Comparison of ENCODE assay signal across 7 cellular contexts in the genomic region with DNA sequence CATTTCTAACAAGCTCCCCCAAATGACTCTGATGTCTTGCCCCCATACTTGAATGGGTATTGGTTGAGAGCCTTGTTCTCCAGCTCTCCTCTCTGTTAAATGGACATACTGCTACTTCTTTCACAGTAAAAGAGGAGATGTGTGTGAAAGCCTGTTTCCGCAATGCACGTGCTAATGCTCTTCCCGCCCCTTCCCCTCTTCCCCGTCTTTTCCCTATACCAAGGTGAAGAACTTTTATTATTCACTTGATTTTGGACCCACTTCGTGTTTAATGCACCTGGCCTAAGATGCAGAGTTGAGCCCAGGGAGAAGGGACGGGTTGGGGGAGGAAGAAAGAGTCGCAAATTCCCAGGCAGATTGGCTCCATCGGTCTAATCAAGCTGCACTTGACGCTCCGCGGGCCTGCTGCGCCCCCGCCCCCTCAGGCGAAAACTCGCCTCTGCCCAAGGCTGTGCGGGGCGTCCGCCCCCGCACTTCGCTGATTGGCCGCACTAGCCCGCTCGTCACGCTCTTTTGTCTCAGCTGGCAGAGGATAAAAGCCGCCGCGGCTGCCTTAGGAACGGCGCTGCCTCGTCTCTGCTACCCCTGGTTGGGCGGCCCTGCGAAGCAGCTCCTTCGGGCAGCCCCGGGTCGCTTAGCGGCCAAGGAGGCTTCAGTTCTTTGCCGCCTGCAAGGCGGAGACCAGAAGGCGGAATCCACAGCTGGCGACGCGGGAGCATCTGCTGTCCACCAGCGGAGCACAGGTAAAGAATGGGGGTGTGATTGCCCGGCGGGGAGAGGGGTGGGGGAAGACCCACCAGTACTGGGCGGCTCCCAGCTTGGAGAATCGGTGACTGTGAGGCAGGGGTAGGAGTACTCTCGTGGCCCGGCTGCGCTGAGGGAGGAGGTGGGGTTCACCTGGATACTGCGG. TPM values are rescaled to one million over a fixed set of nuclear protein-coding genes. Genes with fewer than 3 reads are reported as not detected.
DNase-seq lines count a peak whose midpoint lies in the region; ATAC-seq and TF ChIP-seq lines count a peak whose summit lies in the region.

ZCCHC12 (plus strand) TSS at position 562 of the 910 bp plus-strand sequence. CDS start 1,421 bp downstream, outside the sequence.

- no peak for TF ChIP-seq CTCF in GM13977 (IDR thresholded peaks at IDR 0.05; ENCODE audit: extremely low read depth, insufficient read depth, missing control alignments)

- peak; percentile 56 for DNase-seq in GM13977 (ENCODE audit: low spot score)
- peak; percentile 79 for DNase-seq in NCI-H1105 (lab: John Stamatoyannopoulos, UW)
- peak; percentile 15 for DNase-seq in UCSD-AML1 (lab: John Stamatoyannopoulos, UW; ENCODE audit: unreplicated experiment)
- DNase-seq in cerebellar cortex (ENCODE audit: low spot score), result peak; percentile 71
- DNase-seq in left lobe of liver (ENCODE audit: low spot score), result no peak
- DNase-seq in stimulated activated CD8-positive, alpha-beta memory T cell treated with anti-CD3 and anti-CD28 coated beads, Interleukin-12 subunit alpha, Interleukin-12 subunit beta, amount 100 ng/mL, for 1 hour (ENCODE audit: low read depth), result peak; percentile 8

- peak; percentile 61 for ATAC-seq in left lobe of liver
- no peak for ATAC-seq in GM18861 (IDR thresholded peaks at IDR 0.05; ENCODE audit: unreplicated experiment)

- in situ Hi-C loops in GM13977 (cut with MboI; ENCODE audit: low pct_unique_long_range_greater_than_20kb, low sequenced_read_pairs, unreplicated experiment), result loop anchor here (25.0 kb wide), 1 partner anchor 361 kb away; no protein-coding TSS in a partner anchor

RNA-seq across cellular contexts. Expression of gene ZCCHC12, which starts in this region (rescaled TPM):
- total RNA-seq in left lobe of liver, result not detected

Comparison
In these comparisons a context has a peak if more than half of its experiments do, and no peak if none do; other contexts are left out.
1. Peak in ATAC-seq in left lobe of liver; RNA of the gene not detected or under 1 TPM.